ENCODE assay signal across 1 cellular context in genomic region chr5:139560752-139561654, GRCh38.
TF ChIP-seq lines count a peak whose summit lies in the region.

UBE2D2 (plus strand) TSS chr5:139561339; CDS start chr5:139561792, 453 bp downstream.

TF ChIP-seq in K562, 482 proteins besides CTCF, POLR2A, EP300 and RAD21 (continued from another document and continues in another):
- TF ChIP-seq ZNF318 (IDR thresholded peaks at IDR 0.05; ENCODE audit: borderline replicate concordance in 1 of 2, low read depth in 1 of 2) (no peak), POLR2AphosphoS2 (IDR thresholded peaks at IDR 0.05; ENCODE audit: low read length) (peak; percentile 76; the same call in 1 of the 2 replicates), ZNF436 (CRISPR knock-in tag; IDR thresholded peaks at IDR 0.05) (no peak), CBX3 (IDR thresholded peaks at IDR 0.05; ENCODE audit: borderline replicate concordance in 1 of 2, low read length in 2 of 2) (peak in 1 of 2 experiments; percentile 71; a peak in 1 of 3 replicates), MLX (CRISPR knock-in tag; conservative IDR thresholded peaks at IDR 0.05) (0 out of 4 replicates have a peak, but pooled peaks of 1 of the 2 experiments have one; percentile 48), TSHZ1 (CRISPR knock-in tag; IDR thresholded peaks at IDR 0.05) (no peak), MIER1 (IDR thresholded peaks at IDR 0.05; ENCODE audit: low read depth) (no peak), PBX2 (CRISPR knock-in tag; IDR thresholded peaks at IDR 0.05; ENCODE audit: low read depth) (no peak), PBX2 (tag; conservative IDR thresholded peaks at IDR 0.05; ENCODE audit: low read depth) (peak; percentile 17; the same call in 1 of the 2 replicates), ZNF217 (CRISPR knock-in tag; IDR thresholded peaks at IDR 0.05) (no peak), BCOR (IDR thresholded peaks at IDR 0.05) (no peak), DLX4 (CRISPR knock-in tag; IDR thresholded peaks at IDR 0.05) (no peak), NFIX (CRISPR knock-in tag; IDR thresholded peaks at IDR 0.05; ENCODE audit: low read depth) (no peak), HCFC1 (IDR thresholded peaks at IDR 0.05; ENCODE audit: low read depth, low read length) (peak; percentile 40; the same call in 1 of the 2 replicates), SRSF1 (IDR thresholded peaks at IDR 0.05; ENCODE audit: low read depth, low read length) (no peak), GTF3C2 (IDR thresholded peaks at IDR 0.05; ENCODE audit: borderline replicate concordance, extremely low read depth, insufficient read length) (no peak), NR2C1 (IDR thresholded peaks at IDR 0.05) (no peak), NR2C1 (tag; IDR thresholded peaks at IDR 0.05) (peak; percentile 54; the same call in 1 of the 2 replicates), RBFOX2 (IDR thresholded peaks at IDR 0.05; ENCODE audit: low read depth, low read length) (peak; percentile 94), ELF1 (tag; IDR thresholded peaks at IDR 0.05) (no peak), FOXO4 (CRISPR knock-in tag; IDR thresholded peaks at IDR 0.05) (0 out of 2 replicates have a peak, but pooled peaks have one; percentile 34), GMEB1 (CRISPR knock-in tag; IDR thresholded peaks at IDR 0.05) (peak; percentile 97), XRCC3 (IDR thresholded peaks at IDR 0.05) (no peak), TRIM25 (IDR thresholded peaks at IDR 0.05; ENCODE audit: borderline replicate concordance) (no peak), ZNF431 (CRISPR knock-in tag; IDR thresholded peaks at IDR 0.05) (no peak; the same call in 1 of the 2 replicates), NFRKB (IDR thresholded peaks at IDR 0.05; ENCODE audit: low read depth) (peak; percentile 65; the same call in 1 of the 2 replicates), GTF2A2 (tag; IDR thresholded peaks at IDR 0.05) (peak; percentile 56; the same call in 1 of the 2 replicates), ZNF444 (CRISPR knock-in tag; IDR thresholded peaks at IDR 0.05) (no peak), PTBP1 (IDR thresholded peaks at IDR 0.05; ENCODE audit: low read depth, low read length) (no peak)
